Comparison of ENCODE assay signal across 1 cellular context in the genomic region with DNA sequence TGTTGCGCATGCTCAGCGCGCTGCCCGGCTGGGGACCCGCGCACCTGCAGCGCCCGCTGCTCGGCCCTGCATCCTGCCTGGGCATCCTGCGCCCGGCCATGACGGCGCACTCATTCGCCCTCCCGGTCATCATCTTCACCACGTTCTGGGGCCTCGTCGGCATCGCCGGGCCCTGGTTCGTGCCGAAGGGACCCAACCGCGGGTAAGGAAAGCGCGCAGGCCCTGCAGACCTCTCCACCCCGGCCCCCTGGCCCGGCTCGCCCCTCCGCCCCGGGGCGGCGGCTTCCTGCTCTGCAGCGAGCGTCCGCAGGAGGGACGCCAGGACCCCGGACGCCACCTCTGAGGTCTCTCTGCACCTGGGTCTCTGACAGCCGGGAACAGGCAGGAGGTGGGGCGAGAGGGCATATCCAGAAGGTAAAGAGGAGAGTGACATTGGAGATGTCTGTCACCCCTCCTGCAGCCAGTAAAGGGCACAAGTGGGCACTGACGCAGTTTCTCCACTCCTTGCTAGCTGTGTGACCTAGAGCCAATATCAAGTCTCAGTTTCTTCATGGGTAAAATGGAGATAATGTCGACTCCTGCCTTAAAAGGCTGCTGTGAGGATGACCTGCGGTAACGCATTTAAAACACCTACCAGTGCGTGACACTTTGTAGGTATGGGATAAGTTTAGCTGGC.
TF ChIP-seq lines count a peak whose summit lies in the region.

A gene (plus strand): TSS at position 2 of the 676 bp plus-strand sequence. CDS start 97 bp downstream, at position 99.

TF ChIP-seq in HepG2, 621 proteins besides CTCF, POLR2A, EP300 and RAD21 (continues in another document):
- no peak for TF ChIP-seq ATF7 (IDR thresholded peaks at IDR 0.05)
- no peak for TF ChIP-seq ATF7 (CRISPR knock-in tag; IDR thresholded peaks at IDR 0.05)
- TF ChIP-seq, protein P1, sequence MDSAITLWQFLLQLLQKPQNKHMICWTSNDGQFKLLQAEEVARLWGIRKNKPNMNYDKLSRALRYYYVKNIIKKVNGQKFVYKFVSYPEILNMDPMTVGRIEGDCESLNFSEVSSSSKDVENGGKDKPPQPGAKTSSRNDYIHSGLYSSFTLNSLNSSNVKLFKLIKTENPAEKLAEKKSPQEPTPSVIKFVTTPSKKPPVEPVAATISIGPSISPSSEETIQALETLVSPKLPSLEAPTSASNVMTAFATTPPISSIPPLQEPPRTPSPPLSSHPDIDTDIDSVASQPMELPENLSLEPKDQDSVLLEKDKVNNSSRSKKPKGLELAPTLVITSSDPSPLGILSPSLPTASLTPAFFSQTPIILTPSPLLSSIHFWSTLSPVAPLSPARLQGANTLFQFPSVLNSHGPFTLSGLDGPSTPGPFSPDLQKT (CRISPR knock-in tag; IDR thresholded peaks at IDR 0.05; ENCODE audit: borderline replicate concordance), result no peak
- TF ChIP-seq, protein P2, sequence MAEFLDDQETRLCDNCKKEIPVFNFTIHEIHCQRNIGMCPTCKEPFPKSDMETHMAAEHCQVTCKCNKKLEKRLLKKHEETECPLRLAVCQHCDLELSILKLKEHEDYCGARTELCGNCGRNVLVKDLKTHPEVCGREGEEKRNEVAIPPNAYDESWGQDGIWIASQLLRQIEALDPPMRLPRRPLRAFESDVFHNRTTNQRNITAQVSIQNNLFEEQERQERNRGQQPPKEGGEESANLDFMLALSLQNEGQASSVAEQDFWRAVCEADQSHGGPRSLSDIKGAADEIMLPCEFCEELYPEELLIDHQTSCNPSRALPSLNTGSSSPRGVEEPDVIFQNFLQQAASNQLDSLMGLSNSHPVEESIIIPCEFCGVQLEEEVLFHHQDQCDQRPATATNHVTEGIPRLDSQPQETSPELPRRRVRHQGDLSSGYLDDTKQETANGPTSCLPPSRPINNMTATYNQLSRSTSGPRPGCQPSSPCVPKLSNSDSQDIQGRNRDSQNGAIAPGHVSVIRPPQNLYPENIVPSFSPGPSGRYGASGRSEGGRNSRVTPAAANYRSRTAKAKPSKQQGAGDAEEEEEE (CRISPR knock-in tag; IDR thresholded peaks at IDR 0.05; ENCODE audit: borderline replicate concordance), result no peak
- no peak for TF ChIP-seq ZNF713 (CRISPR knock-in tag; IDR thresholded peaks at IDR 0.05)
- TF ChIP-seq EED (CRISPR knock-in tag; IDR thresholded peaks at IDR 0.05), result no peak
- no peak for TF ChIP-seq SMAD3 (CRISPR knock-in tag; IDR thresholded peaks at IDR 0.05)
- TF ChIP-seq POLR2AphosphoS5 (IDR thresholded peaks at IDR 0.05; ENCODE audit: low read depth, low read length), result peak; percentile 57
- no peak for TF ChIP-seq PAF1 (CRISPR knock-in tag; IDR thresholded peaks at IDR 0.05)
- TF ChIP-seq, protein P3, sequence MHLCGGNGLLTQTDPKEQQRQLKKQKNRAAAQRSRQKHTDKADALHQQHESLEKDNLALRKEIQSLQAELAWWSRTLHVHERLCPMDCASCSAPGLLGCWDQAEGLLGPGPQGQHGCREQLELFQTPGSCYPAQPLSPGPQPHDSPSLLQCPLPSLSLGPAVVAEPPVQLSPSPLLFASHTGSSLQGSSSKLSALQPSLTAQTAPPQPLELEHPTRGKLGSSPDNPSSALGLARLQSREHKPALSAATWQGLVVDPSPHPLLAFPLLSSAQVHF (CRISPR knock-in tag; IDR thresholded peaks at IDR 0.05), result 0 out of 2 replicates have a peak, but pooled peaks have one; percentile 23
- TF ChIP-seq ZNF839 (CRISPR knock-in tag; IDR thresholded peaks at IDR 0.05; ENCODE audit: borderline replicate concordance), result no peak
- TF ChIP-seq NR2F6 (IDR thresholded peaks at IDR 0.05), result no peak
- TF ChIP-seq NR2F6 (CRISPR knock-in tag; IDR thresholded peaks at IDR 0.05), result no peak
- peak; percentile 54 for TF ChIP-seq HNRNPLL (IDR thresholded peaks at IDR 0.05; ENCODE audit: low read depth, low read length, poor library complexity, severe bottlenecking)
- 0 out of 2 replicates have a peak, but pooled peaks have one; percentile 56 for TF ChIP-seq ZSCAN29 (CRISPR knock-in tag; conservative IDR thresholded peaks at IDR 0.05)
- no peak for TF ChIP-seq NFIC (IDR thresholded peaks at IDR 0.05; ENCODE audit: low read length)
- TF ChIP-seq FOXC1 (CRISPR knock-in tag; IDR thresholded peaks at IDR 0.05; ENCODE audit: borderline replicate concordance), result no peak
- TF ChIP-seq, protein P4, sequence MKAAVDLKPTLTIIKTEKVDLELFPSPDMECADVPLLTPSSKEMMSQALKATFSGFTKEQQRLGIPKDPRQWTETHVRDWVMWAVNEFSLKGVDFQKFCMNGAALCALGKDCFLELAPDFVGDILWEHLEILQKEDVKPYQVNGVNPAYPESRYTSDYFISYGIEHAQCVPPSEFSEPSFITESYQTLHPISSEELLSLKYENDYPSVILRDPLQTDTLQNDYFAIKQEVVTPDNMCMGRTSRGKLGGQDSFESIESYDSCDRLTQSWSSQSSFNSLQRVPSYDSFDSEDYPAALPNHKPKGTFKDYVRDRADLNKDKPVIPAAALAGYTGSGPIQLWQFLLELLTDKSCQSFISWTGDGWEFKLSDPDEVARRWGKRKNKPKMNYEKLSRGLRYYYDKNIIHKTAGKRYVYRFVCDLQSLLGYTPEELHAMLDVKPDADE (CRISPR knock-in tag; IDR thresholded peaks at IDR 0.05), result 0 out of 2 replicates have a peak, but pooled peaks have one; percentile 60
- TF ChIP-seq, protein P5, sequence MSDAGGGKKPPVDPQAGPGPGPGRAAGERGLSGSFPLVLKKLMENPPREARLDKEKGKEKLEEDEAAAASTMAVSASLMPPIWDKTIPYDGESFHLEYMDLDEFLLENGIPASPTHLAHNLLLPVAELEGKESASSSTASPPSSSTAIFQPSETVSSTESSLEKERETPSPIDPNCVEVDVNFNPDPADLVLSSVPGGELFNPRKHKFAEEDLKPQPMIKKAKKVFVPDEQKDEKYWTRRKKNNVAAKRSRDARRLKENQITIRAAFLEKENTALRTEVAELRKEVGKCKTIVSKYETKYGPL (CRISPR knock-in tag; IDR thresholded peaks at IDR 0.05), result no peak
- 0 out of 2 replicates have a peak, but pooled peaks have one; percentile 60 for TF ChIP-seq NFATC3 (CRISPR knock-in tag; IDR thresholded peaks at IDR 0.05)
- no peak for TF ChIP-seq RARA (CRISPR knock-in tag; IDR thresholded peaks at IDR 0.05)
- no peak for TF ChIP-seq TCF12 (IDR thresholded peaks at IDR 0.05)
- 0 out of 2 replicates have a peak, but pooled peaks have one; percentile 31 for TF ChIP-seq TCF12 (CRISPR knock-in tag; IDR thresholded peaks at IDR 0.05)
- TF ChIP-seq BCL6 (CRISPR knock-in tag; IDR thresholded peaks at IDR 0.05), result 0 out of 2 replicates have a peak, but pooled peaks have one; percentile 3
- 0 out of 2 replicates have a peak, but pooled peaks have one; percentile 28 for TF ChIP-seq KLF12 (CRISPR knock-in tag; IDR thresholded peaks at IDR 0.05; ENCODE audit: borderline replicate concordance)
- no peak for TF ChIP-seq ZNF749 (CRISPR knock-in tag; IDR thresholded peaks at IDR 0.05; ENCODE audit: borderline replicate concordance)
- TF ChIP-seq HOXA3 (CRISPR knock-in tag; IDR thresholded peaks at IDR 0.05), result peak; percentile 44; the same call in 1 of the 2 replicates
- 0 out of 2 replicates have a peak, but pooled peaks have one; percentile 41 for TF ChIP-seq ZFP37 (CRISPR knock-in tag; IDR thresholded peaks at IDR 0.05; ENCODE audit: borderline replicate concordance)
- TF ChIP-seq TGIF2 (CRISPR knock-in tag; IDR thresholded peaks at IDR 0.05), result no peak
- TF ChIP-seq PCBP2 (optimal IDR thresholded peaks at IDR 0.05; ENCODE audit: low read depth, low read length, poor library complexity, severe bottlenecking), result no peak
- TF ChIP-seq, protein P6, sequence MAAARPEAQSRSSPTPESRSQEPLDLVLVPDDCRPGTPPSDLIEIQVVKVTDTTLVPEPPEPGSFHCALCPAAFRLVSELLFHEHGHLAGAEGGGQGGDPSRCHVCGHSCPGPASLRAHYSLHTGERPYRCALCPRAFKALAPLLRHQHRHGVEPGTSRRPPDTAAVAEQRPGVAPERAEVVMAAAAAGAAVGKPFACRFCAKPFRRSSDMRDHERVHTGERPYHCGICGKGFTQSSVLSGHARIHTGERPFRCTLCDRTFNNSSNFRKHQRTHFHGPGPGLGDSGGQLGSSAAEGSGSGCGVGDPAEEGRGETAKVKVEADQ (CRISPR knock-in tag; IDR thresholded peaks at IDR 0.05; ENCODE audit: borderline replicate concordance), result no peak
- TF ChIP-seq, protein P7, sequence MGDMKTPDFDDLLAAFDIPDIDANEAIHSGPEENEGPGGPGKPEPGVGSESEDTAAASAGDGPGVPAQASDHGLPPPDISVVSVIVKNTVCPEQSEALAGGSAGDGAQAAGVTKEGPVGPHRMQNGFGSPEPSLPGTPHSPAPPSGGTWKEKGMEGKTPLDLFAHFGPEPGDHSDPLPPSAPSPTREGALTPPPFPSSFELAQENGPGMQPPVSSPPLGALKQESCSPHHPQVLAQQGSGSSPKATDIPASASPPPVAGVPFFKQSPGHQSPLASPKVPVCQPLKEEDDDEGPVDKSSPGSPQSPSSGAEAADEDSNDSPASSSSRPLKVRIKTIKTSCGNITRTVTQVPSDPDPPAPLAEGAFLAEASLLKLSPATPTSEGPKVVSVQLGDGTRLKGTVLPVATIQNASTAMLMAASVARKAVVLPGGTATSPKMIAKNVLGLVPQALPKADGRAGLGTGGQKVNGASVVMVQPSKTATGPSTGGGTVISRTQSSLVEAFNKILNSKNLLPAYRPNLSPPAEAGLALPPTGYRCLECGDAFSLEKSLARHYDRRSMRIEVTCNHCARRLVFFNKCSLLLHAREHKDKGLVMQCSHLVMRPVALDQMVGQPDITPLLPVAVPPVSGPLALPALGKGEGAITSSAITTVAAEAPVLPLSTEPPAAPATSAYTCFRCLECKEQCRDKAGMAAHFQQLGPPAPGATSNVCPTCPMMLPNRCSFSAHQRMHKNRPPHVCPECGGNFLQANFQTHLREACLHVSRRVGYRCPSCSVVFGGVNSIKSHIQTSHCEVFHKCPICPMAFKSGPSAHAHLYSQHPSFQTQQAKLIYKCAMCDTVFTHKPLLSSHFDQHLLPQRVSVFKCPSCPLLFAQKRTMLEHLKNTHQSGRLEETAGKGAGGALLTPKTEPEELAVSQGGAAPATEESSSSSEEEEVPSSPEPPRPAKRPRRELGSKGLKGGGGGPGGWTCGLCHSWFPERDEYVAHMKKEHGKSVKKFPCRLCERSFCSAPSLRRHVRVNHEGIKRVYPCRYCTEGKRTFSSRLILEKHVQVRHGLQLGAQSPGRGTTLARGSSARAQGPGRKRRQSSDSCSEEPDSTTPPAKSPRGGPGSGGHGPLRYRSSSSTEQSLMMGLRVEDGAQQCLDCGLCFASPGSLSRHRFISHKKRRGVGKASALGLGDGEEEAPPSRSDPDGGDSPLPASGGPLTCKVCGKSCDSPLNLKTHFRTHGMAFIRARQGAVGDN (CRISPR knock-in tag; IDR thresholded peaks at IDR 0.05), result peak; percentile 37
- no peak for TF ChIP-seq KDM5B (CRISPR knock-in tag; IDR thresholded peaks at IDR 0.05; ENCODE audit: borderline replicate concordance)
- TF ChIP-seq TBL1XR1 (IDR thresholded peaks at IDR 0.05; ENCODE audit: borderline replicate concordance, low read length, partially characterized antibody), result peak; percentile 7
- TF ChIP-seq ZNF496 (CRISPR knock-in tag; IDR thresholded peaks at IDR 0.05; ENCODE audit: insufficient replicate concordance), result no peak
- TF ChIP-seq, protein P8, sequence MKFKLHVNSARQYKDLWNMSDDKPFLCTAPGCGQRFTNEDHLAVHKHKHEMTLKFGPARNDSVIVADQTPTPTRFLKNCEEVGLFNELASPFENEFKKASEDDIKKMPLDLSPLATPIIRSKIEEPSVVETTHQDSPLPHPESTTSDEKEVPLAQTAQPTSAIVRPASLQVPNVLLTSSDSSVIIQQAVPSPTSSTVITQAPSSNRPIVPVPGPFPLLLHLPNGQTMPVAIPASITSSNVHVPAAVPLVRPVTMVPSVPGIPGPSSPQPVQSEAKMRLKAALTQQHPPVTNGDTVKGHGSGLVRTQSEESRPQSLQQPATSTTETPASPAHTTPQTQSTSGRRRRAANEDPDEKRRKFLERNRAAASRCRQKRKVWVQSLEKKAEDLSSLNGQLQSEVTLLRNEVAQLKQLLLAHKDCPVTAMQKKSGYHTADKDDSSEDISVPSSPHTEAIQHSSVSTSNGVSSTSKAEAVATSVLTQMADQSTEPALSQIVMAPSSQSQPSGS (CRISPR knock-in tag; IDR thresholded peaks at IDR 0.05), result no peak
- peak; percentile 85 for TF ChIP-seq RBFOX2 (IDR thresholded peaks at IDR 0.05; ENCODE audit: low read depth, low read length)
- peak; percentile 79; the same call in 1 of the 2 replicates for TF ChIP-seq DR1 (CRISPR knock-in tag; IDR thresholded peaks at IDR 0.05)
- TF ChIP-seq STAT5B (CRISPR knock-in tag; IDR thresholded peaks at IDR 0.05), result no peak
- peak; percentile 80 for TF ChIP-seq ZFX (CRISPR knock-in tag; IDR thresholded peaks at IDR 0.05; ENCODE audit: low read depth)
- 0 out of 2 replicates have a peak, but pooled peaks have one; percentile 45 for TF ChIP-seq HOXA9 (CRISPR knock-in tag; IDR thresholded peaks at IDR 0.05; ENCODE audit: borderline replicate concordance)
- TF ChIP-seq ZNF10 (CRISPR knock-in tag; IDR thresholded peaks at IDR 0.05; ENCODE audit: borderline replicate concordance, low read depth), result no peak
- no peak for TF ChIP-seq LCORL (IDR thresholded peaks at IDR 0.05)
- TF ChIP-seq LCORL (CRISPR knock-in tag; IDR thresholded peaks at IDR 0.05), result peak; percentile 64
- no peak for TF ChIP-seq NCOA2 (CRISPR knock-in tag; IDR thresholded peaks at IDR 0.05)
- TF ChIP-seq ZBTB3 (CRISPR knock-in tag; IDR thresholded peaks at IDR 0.05; ENCODE audit: borderline replicate concordance, low read depth), result no peak
- no peak; the same call in 2 of the 3 replicates for TF ChIP-seq MXI1 (IDR thresholded peaks at IDR 0.05; ENCODE audit: borderline replicate concordance, low read depth, low read length)
- TF ChIP-seq SP1 (IDR thresholded peaks at IDR 0.05), result no peak
- TF ChIP-seq SP1 (CRISPR knock-in tag; IDR thresholded peaks at IDR 0.05), result no peak
- TF ChIP-seq ZNF772 (CRISPR knock-in tag; IDR thresholded peaks at IDR 0.05), result no peak
- TF ChIP-seq ZBTB42 (CRISPR knock-in tag; IDR thresholded peaks at IDR 0.05), result 0 out of 2 replicates have a peak, but pooled peaks have one; percentile 24
- TF ChIP-seq KDM1A (CRISPR knock-in tag; IDR thresholded peaks at IDR 0.05), result peak; percentile 44; the same call in 1 of the 2 replicates
- TF ChIP-seq ZNF136 (CRISPR knock-in tag; IDR thresholded peaks at IDR 0.05; ENCODE audit: low read depth), result no peak
- 0 out of 2 replicates have a peak, but pooled peaks have one; percentile 60 for TF ChIP-seq MAF1 (CRISPR knock-in tag; IDR thresholded peaks at IDR 0.05; ENCODE audit: borderline replicate concordance)
- TF ChIP-seq SNRNP70 (IDR thresholded peaks at IDR 0.05; ENCODE audit: low read depth, low read length), result no peak
- TF ChIP-seq ZC3H13 (CRISPR knock-in tag; IDR thresholded peaks at IDR 0.05), result 0 out of 2 replicates have a peak, but pooled peaks have one; percentile 17
